In genomic region chr1:207910678-207911354, GRCh38 we compare ENCODE assay signal across 9 cellular contexts. TPM values are rescaled to one million over a fixed set of nuclear protein-coding genes. Genes with fewer than 3 reads are reported as not detected.
DNase-seq lines count a peak whose midpoint lies in the region; ATAC-seq and TF ChIP-seq lines count a peak whose summit lies in the region.
"Had no signal": no experiment of that assay in that cellular context is flagged by ENCODE, and none has a peak within 500 bp of the region (broad histone marks: within the 10 kb centered on the region; RNA-seq: fewer than 3 reads in every experiment).

CD34 (minus strand) TSS chr1:207911125; CDS start chr1:207911080, 45 bp downstream.

- no peaks in the 10 kb centered on the region for H3K36me3 ChIP-seq in sigmoid colon

- peak; percentile 68 to 73 for ATAC-seq in right cardiac atrium
- ATAC-seq in GM18517 (IDR thresholded peaks at IDR 0.05; ENCODE audit: unreplicated experiment) = no peak
- no peak for ATAC-seq in GM18519 (IDR thresholded peaks at IDR 0.05; ENCODE audit: low FRiP score, unreplicated experiment)

- H3K27me3 ChIP-seq in right cardiac atrium (ENCODE audit: control insufficient read depth, insufficient read depth) (no peaks in the 10 kb centered on the region), sigmoid colon (peaks cover 0 to 37% (median 7%) of the 10 kb centered on the region in 3 donors)

- peak within 1 kb of the TSS; percentile 74 for H3K4me3 Mint-ChIP-seq in activated naive CD4-positive, alpha-beta T cell treated with anti-CD3 and anti-CD28 coated beads, Interleukin-2, amount 50 U/mL, for 24 hours

- H3K9me3 ChIP-seq in right cardiac atrium (ENCODE audit: control insufficient read depth, low read length) = no peaks in the 10 kb centered on the region
- no peaks in the 10 kb centered on the region for H3K9me3 ChIP-seq in sigmoid colon

- H3K27ac ChIP-seq in right cardiac atrium (ENCODE audit: low read length) (peak within 1 kb of the TSS; percentile 96), sigmoid colon (peak within 1 kb of the TSS; percentile 70 to 82 (median 74))

- peaks cover 21% of the 10 kb centered on the region for H3K4me1 Mint-ChIP-seq in activated naive CD4-positive, alpha-beta T cell treated with anti-CD3 and anti-CD28 coated beads, Interleukin-2, amount 50 U/mL, for 24 hours

- H3K27me3 Mint-ChIP-seq in activated naive CD4-positive, alpha-beta T cell treated with anti-CD3 and anti-CD28 coated beads, Interleukin-2, amount 50 U/mL, for 24 hours = peaks cover 48% of the 10 kb centered on the region

- no peak within 1 kb of the TSS for H3K27ac Mint-ChIP-seq in activated naive CD4-positive, alpha-beta T cell treated with anti-CD3 and anti-CD28 coated beads, Interleukin-2, amount 50 U/mL, for 24 hours

- TF ChIP-seq CTCF in sigmoid colon (IDR thresholded peaks at IDR 0.05) = no peak

- H3K4me1 ChIP-seq in right cardiac atrium (ENCODE audit: control insufficient read depth, insufficient read depth, low read length) (peaks cover 7% of the 10 kb centered on the region), sigmoid colon (peaks cover 0 to 11% (median 9%) of the 10 kb centered on the region in 4 donors)

- WGBS in right cardiac atrium = 1% methylated on average over 54 of the region's 54 CpGs
- 2 to 8% methylated on average over 54 of the region's 54 CpGs for WGBS in sigmoid colon, 2 donors

- H3K36me3 Mint-ChIP-seq in activated naive CD4-positive, alpha-beta T cell treated with anti-CD3 and anti-CD28 coated beads, Interleukin-2, amount 50 U/mL, for 24 hours = no peaks in the 10 kb centered on the region

- no peaks in the 10 kb centered on the region for H3K9me3 Mint-ChIP-seq in activated naive CD4-positive, alpha-beta T cell treated with anti-CD3 and anti-CD28 coated beads, Interleukin-2, amount 50 U/mL, for 24 hours

- H3K4me3 ChIP-seq in right cardiac atrium (ENCODE audit: low read length) (peak within 1 kb of the TSS; percentile 85), sigmoid colon (peak within 1 kb of the TSS; percentile 44 to 53 (median 48))

- peak; percentile 54 for DNase-seq in NCI-H748 (lab: John Stamatoyannopoulos, UW; ENCODE audit: unreplicated experiment)
- DNase-seq in NCI-H748 treated with DMSO at 0.1 percent for 48 hours (lab: John Stamatoyannopoulos, UW) = no peak
- peak; percentile 84 to 94 (median 92) for DNase-seq in right cardiac atrium
- DNase-seq in sigmoid colon = peak; percentile 88
- no peak for DNase-seq in NCI-H774 (lab: John Stamatoyannopoulos, UW)

- intact Hi-C loops in right cardiac atrium (cut with DNase I) (loop anchor here in 1 of 4 donors (5.0 kb wide), 1 partner anchor 51 kb away; no protein-coding TSS in a partner anchor), sigmoid colon (cut with DNase I) (no loop called here)

- TF ChIP-seq EP300 in sigmoid colon (IDR thresholded peaks at IDR 0.05) = no peak

- peak in 1 of 2 donors; percentile 21 for TF ChIP-seq POLR2A in sigmoid colon (IDR thresholded peaks at IDR 0.05)

RNA-seq across cellular contexts. Expression of gene CD34, which starts in this region (rescaled TPM):
- 100 to 1,000 TPM in 3 of 4 donors, 10 to 100 TPM in 1; 81.8 to 170 (median 123) TPM for total RNA-seq in right cardiac atrium
- 87.4 TPM for polyA plus RNA-seq in right cardiac atrium
- total RNA-seq in sigmoid colon = 10 to 100 TPM; 15.9 to 58.7 (median 32.1) TPM
- 10 to 100 TPM in 1 of 3 donors, 1 to 10 TPM in 2; 1.8 to 10.2 (median 8.4) TPM for polyA plus RNA-seq in sigmoid colon
- total RNA-seq: T-helper 1 cell treated with Interleukin-12 subunit alpha and Interleukin-12 subunit beta and Interleukin-4 antibody, amounts not matched to agents 30 ng/mL and 1 ng/mL, for 36 hours had no signal

Comparison
In these comparisons a context has a peak if more than half of its experiments do, and no peak if none do; other contexts are left out.
1. DNase-seq: peak in NCI-H748 (single experiment), right cardiac atrium (3 of 3) and sigmoid colon (single experiment); none in NCI-H748 treated with DMSO at 0.1 percent for 48 hours (single experiment) and NCI-H774 (single experiment).
2. ATAC-seq: peak in right cardiac atrium (2 of 2); none in GM18517 (single experiment) and GM18519 (single experiment).